ENCODE assay signal across 22 cellular contexts in the genomic region with DNA sequence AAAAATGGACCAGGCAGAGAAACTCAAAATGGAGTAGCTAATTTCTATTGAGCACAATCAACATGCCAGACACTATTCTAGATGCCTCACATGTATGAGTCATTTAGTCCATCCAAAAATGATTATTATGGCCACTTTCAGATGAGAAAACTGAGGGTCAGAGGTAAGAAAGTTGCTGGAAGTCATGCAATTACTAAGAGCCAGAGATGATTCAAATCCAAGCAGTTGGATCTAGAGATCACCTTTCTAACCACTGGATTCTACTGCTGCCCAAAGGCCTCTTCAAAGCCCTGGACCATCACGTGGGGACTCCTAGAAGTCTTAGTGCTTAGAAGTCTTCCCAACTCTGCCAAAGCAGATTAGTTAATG. TPM values are rescaled to one million over a fixed set of nuclear protein-coding genes. Genes with fewer than 3 reads are reported as not detected.
A peak's percentile ranks its signal among the peaks of the same experiment; 100 is the strongest.
DNase-seq lines count a peak whose midpoint lies in the region; ATAC-seq and TF ChIP-seq lines count a peak whose summit lies in the region.
"Had no signal": no experiment of that assay in that cellular context is flagged by ENCODE, and none has a peak within 500 bp of the region (broad histone marks: within the 10 kb centered on the region; RNA-seq: fewer than 3 reads in every experiment).

No MANE protein-coding gene starts in this region.

- no peaks in the 10 kb centered on the region for H3K27me3 ChIP-seq in OCI-LY3 (ENCODE audit: low read depth, low read length)
- H3K27me3 ChIP-seq in left lung, result no peaks in the 10 kb centered on the region
- H3K27me3 ChIP-seq: upper lobe of right lung had no signal

- no peak overlapping the region for H3K4me3 ChIP-seq in OCI-LY3 (ENCODE audit: low read length)
- H3K4me3 ChIP-seq in left lung, result no peak overlapping the region
- H3K4me3 ChIP-seq: upper lobe of right lung had no signal

- H2AFZ ChIP-seq in OCI-LY3 (ENCODE audit: low read depth, low read length), result no peak overlapping the region
- H2AFZ ChIP-seq: parathyroid adenoma had no signal

- no peaks in the 10 kb centered on the region for H3K9me3 ChIP-seq in OCI-LY3 (ENCODE audit: insufficient read depth, low read length)
- no peaks in the 10 kb centered on the region for H3K9me3 ChIP-seq in left lung
- H3K9me3 ChIP-seq: upper lobe of right lung had no signal

- H3K27ac ChIP-seq in OCI-LY3 (ENCODE audit: low read length) (no peak overlapping the region), left lung (no peak overlapping the region)
- H3K27ac ChIP-seq: parathyroid adenoma, RWPE1, upper lobe of right lung had no signal

- TF ChIP-seq CTCF in OCI-LY3 (IDR thresholded peaks at IDR 0.05; ENCODE audit: low read depth, low read length) (no peak), left lung (IDR thresholded peaks at IDR 0.05) (no peak)

- H3K4me2 ChIP-seq in OCI-LY3 (ENCODE audit: low read length), result peak overlapping the region; percentile 50

- no peaks in the 10 kb centered on the region for H3K79me2 ChIP-seq in OCI-LY3 (ENCODE audit: low read length)
- H3K79me2 ChIP-seq: parathyroid adenoma had no signal

- intact Hi-C loops in left lung (cut with DNase I), result no loop called here

- no peak overlapping the region for H3K9ac ChIP-seq in OCI-LY3 (ENCODE audit: low read length)
- H3K9ac ChIP-seq: parathyroid adenoma had no signal

- no peaks in the 10 kb centered on the region for H4K20me1 ChIP-seq in OCI-LY3 (ENCODE audit: insufficient read depth, low read length)

- ATAC-seq in GM18867 (IDR thresholded peaks at IDR 0.05; ENCODE audit: unreplicated experiment), result peak; percentile 39
- peak; percentile 52 for ATAC-seq in GM19463 (IDR thresholded peaks at IDR 0.05; ENCODE audit: unreplicated experiment)
- peak; percentile 55 for ATAC-seq in HG02938 (IDR thresholded peaks at IDR 0.05; ENCODE audit: unreplicated experiment)
- ATAC-seq in left lung, result no peak
- ATAC-seq: HepG2, left lobe of liver, upper lobe of right lung had no signal

- DNase-seq in EL (no peak), NCI-H526 (lab: John Stamatoyannopoulos, UW) (no peak), left lung (no peak)
- DNase-seq: activated CD4-positive, CD25-positive, alpha-beta regulatory T cell treated with anti-CD3 and anti-CD28 coated beads, Interleukin-2, amount 50 U/mL, for 72 hours; activated T-cell treated with anti-CD3 and anti-CD28 coated beads, Interleukin-2, amount 50 U/mL, for 1 hour; effector CD8-positive, alpha-beta T cell; GOT3; NCI-H2029 treated with DMSO at 0.1 percent for 48 hours; small intestine; stimulated activated naive CD4-positive, alpha-beta T cell; upper lobe of right lung had no signal

- peaks cover 31% of the 10 kb centered on the region for H3K4me1 ChIP-seq in OCI-LY3 (ENCODE audit: low read length)
- H3K4me1 ChIP-seq in left lung, result no peaks in the 10 kb centered on the region
- H3K4me1 ChIP-seq: parathyroid adenoma, upper lobe of right lung had no signal

- H3K36me3 ChIP-seq in OCI-LY3 (replicated peaks; ENCODE audit: low read depth, low read length) (no peaks in the 10 kb centered on the region), left lung (no peaks in the 10 kb centered on the region)
- H3K36me3 ChIP-seq: upper lobe of right lung had no signal

RNA-seq across cellular contexts. Expression of a gene that starts 51.8 kb away (rescaled TPM):
- not detected for total RNA-seq in left lung
- total RNA-seq: B cell; cardiac septum; HepG2; left lobe of liver; T-helper 1 cell treated with Interleukin-12 subunit alpha and Interleukin-12 subunit beta and Interleukin-4 antibody, amounts not matched to agents 30 ng/mL and 1 ng/mL, for 36 hours; upper lobe of right lung had no signal
